ENCODE assay signal across 1 cellular context in the genomic region with DNA sequence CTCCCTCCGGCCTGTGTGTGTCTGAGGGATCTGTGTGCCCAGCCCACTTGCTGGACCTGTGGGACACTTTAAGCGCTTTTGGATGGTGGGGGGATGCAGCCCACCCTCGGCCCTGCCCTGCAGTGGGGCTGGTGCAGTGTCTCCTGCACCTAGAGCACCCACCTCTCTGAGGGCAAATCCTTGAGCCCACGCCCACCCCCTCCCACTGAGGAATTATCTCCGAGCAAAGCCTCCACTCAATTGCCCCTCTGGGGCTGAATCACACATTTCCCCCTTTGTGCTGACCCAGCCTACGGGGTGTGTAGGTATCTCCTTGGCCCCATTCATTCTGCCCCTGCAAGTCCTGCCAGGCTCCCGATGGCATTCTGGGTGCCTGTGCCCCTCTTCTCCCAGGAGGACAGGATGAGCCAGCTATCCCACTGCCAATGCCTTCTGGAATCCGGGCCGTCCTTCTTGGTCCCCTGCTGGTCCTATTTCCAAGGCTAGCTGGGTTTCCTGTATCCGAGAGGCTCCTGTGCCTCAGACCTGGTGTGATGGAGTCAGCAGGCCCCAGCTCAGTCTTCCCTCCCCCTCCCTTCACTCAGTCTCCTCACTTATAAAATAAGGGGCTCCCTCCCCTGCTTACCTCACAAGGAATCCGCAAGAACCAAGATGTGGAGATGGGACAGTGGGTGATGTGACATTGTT.
TF ChIP-seq lines count a peak whose summit lies in the region.

No MANE protein-coding gene starts in this region.

TF ChIP-seq in GM23338, 12 proteins besides CTCF, POLR2A, EP300 and RAD21 (continued from another document):
- TF ChIP-seq, protein P1, sequence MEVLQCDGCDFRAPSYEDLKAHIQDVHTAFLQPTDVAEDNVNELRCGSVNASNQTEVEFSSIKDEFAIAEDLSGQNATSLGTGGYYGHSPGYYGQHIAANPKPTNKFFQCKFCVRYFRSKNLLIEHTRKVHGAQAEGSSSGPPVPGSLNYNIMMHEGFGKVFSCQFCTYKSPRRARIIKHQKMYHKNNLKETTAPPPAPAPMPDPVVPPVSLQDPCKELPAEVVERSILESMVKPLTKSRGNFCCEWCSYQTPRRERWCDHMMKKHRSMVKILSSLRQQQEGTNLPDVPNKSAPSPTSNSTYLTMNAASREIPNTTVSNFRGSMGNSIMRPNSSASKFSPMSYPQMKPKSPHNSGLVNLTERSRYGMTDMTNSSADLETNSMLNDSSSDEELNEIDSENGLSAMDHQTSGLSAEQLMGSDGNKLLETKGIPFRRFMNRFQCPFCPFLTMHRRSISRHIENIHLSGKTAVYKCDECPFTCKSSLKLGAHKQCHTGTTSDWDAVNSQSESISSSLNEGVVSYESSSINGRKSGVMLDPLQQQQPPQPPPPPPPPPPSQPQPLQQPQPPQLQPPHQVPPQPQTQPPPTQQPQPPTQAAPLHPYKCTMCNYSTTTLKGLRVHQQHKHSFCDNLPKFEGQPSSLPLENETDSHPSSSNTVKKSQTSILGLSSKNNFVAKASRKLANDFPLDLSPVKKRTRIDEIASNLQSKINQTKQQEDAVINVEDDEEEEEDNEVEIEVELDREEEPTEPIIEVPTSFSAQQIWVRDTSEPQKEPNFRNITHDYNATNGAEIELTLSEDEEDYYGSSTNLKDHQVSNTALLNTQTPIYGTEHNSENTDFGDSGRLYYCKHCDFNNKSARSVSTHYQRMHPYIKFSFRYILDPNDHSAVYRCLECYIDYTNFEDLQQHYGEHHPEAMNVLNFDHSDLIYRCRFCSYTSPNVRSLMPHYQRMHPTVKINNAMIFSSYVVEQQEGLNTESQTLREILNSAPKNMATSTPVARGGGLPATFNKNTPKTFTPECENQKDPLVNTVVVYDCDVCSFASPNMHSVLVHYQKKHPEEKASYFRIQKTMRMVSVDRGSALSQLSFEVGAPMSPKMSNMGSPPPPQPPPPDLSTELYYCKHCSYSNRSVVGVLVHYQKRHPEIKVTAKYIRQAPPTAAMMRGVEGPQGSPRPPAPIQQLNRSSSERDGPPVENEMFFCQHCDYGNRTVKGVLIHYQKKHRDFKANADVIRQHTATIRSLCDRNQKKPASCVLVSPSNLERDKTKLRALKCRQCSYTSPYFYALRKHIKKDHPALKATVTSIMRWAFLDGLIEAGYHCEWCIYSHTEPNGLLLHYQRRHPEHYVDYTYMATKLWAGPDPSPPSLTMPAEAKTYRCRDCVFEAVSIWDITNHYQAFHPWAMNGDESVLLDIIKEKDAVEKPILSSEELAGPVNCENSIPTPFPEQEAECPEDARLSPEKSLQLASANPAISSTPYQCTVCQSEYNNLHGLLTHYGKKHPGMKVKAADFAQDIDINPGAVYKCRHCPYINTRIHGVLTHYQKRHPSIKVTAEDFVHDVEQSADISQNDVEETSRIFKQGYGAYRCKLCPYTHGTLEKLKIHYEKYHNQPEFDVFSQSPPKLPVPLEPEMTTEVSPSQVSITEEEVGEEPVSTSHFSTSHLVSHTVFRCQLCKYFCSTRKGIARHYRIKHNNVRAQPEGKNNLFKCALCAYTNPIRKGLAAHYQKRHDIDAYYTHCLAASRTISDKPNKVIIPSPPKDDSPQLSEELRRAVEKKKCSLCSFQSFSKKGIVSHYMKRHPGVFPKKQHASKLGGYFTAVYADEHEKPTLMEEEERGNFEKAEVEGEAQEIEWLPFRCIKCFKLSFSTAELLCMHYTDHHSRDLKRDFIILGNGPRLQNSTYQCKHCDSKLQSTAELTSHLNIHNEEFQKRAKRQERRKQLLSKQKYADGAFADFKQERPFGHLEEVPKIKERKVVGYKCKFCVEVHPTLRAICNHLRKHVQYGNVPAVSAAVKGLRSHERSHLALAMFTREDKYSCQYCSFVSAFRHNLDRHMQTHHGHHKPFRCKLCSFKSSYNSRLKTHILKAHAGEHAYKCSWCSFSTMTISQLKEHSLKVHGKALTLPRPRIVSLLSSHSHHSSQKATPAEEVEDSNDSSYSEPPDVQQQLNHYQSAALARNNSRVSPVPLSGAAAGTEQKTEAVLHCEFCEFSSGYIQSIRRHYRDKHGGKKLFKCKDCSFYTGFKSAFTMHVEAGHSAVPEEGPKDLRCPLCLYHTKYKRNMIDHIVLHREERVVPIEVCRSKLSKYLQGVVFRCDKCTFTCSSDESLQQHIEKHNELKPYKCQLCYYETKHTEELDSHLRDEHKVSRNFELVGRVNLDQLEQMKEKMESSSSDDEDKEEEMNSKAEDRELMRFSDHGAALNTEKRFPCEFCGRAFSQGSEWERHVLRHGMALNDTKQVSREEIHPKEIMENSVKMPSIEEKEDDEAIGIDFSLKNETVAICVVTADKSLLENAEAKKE (CRISPR knock-in tag; IDR thresholded peaks at IDR 0.05) = no peak
- no peak for TF ChIP-seq STAT1 (IDR thresholded peaks at IDR 0.05; ENCODE audit: unreplicated experiment)
- no peak for TF ChIP-seq ZNF114 (CRISPR knock-in tag; IDR thresholded peaks at IDR 0.05)
- TF ChIP-seq, protein P2, sequence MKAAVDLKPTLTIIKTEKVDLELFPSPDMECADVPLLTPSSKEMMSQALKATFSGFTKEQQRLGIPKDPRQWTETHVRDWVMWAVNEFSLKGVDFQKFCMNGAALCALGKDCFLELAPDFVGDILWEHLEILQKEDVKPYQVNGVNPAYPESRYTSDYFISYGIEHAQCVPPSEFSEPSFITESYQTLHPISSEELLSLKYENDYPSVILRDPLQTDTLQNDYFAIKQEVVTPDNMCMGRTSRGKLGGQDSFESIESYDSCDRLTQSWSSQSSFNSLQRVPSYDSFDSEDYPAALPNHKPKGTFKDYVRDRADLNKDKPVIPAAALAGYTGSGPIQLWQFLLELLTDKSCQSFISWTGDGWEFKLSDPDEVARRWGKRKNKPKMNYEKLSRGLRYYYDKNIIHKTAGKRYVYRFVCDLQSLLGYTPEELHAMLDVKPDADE (IDR thresholded peaks at IDR 0.05) = no peak
- TF ChIP-seq, protein P3, sequence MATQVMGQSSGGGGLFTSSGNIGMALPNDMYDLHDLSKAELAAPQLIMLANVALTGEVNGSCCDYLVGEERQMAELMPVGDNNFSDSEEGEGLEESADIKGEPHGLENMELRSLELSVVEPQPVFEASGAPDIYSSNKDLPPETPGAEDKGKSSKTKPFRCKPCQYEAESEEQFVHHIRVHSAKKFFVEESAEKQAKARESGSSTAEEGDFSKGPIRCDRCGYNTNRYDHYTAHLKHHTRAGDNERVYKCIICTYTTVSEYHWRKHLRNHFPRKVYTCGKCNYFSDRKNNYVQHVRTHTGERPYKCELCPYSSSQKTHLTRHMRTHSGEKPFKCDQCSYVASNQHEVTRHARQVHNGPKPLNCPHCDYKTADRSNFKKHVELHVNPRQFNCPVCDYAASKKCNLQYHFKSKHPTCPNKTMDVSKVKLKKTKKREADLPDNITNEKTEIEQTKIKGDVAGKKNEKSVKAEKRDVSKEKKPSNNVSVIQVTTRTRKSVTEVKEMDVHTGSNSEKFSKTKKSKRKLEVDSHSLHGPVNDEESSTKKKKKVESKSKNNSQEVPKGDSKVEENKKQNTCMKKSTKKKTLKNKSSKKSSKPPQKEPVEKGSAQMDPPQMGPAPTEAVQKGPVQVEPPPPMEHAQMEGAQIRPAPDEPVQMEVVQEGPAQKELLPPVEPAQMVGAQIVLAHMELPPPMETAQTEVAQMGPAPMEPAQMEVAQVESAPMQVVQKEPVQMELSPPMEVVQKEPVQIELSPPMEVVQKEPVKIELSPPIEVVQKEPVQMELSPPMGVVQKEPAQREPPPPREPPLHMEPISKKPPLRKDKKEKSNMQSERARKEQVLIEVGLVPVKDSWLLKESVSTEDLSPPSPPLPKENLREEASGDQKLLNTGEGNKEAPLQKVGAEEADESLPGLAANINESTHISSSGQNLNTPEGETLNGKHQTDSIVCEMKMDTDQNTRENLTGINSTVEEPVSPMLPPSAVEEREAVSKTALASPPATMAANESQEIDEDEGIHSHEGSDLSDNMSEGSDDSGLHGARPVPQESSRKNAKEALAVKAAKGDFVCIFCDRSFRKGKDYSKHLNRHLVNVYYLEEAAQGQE (IDR thresholded peaks at IDR 0.05; ENCODE audit: unreplicated experiment) = no peak
- TF ChIP-seq EZH2phosphoT487 (IDR thresholded peaks at IDR 0.05; ENCODE audit: unreplicated experiment) = no peak
- no peak for TF ChIP-seq POLR2AphosphoS5 (IDR thresholded peaks at IDR 0.05; ENCODE audit: low read depth)
